In genomic region chr2:218781691-218782528, GRCh38 we compare ENCODE assay signal across 8 cellular contexts. TPM values are rescaled to one million over a fixed set of nuclear protein-coding genes. Genes with fewer than 3 reads are reported as not detected.
DNase-seq lines count a peak whose midpoint lies in the region; ATAC-seq and TF ChIP-seq lines count a peak whose summit lies in the region.

CYP27A1 (plus strand) TSS chr2:218782147; CDS start chr2:218782183, 36 bp downstream.

- H3K27ac ChIP-seq in ectodermal cell (ENCODE audit: insufficient read depth, low read depth, low read length, poor library complexity, severe bottlenecking) (no peak within 1 kb of the TSS), stomach smooth muscle (ENCODE audit: low read length) (peak within 1 kb of the TSS; percentile 41)

- H3K4me3 ChIP-seq in MG63 (peak within 1 kb of the TSS; percentile 53), ectodermal cell (ENCODE audit: insufficient read depth, low read depth, low read length) (peak within 1 kb of the TSS; percentile 37), lower leg skin (ENCODE audit: low read depth, poor library complexity, severe bottlenecking) (peak within 1 kb of the TSS; percentile 70), stomach smooth muscle (ENCODE audit: low read length in 2 of 2) (peak within 1 kb of the TSS; percentile 64 to 77)

- ATAC-seq in GM18498 (IDR thresholded peaks at IDR 0.05; ENCODE audit: unreplicated experiment): no peak

- no peaks in the 10 kb centered on the region for H3K27me3 ChIP-seq in MG63
- peaks cover 43% of the 10 kb centered on the region for H3K27me3 ChIP-seq in ectodermal cell (ENCODE audit: control insufficient read depth, insufficient read depth, low read length, poor library complexity, severe bottlenecking)
- peaks cover 8 to 9% of the 10 kb centered on the region in 2 donors for H3K27me3 ChIP-seq in stomach smooth muscle (ENCODE audit: control insufficient read depth in 1 of 2, insufficient read depth in 2 of 2, low read length in 2 of 2)

- H3K4me1 ChIP-seq in ectodermal cell (ENCODE audit: control insufficient read depth, insufficient read depth, low read length) (no peaks in the 10 kb centered on the region), stomach smooth muscle (ENCODE audit: control insufficient read depth, insufficient read depth, low read length) (no peaks in the 10 kb centered on the region)

- no peak for TF ChIP-seq CTCF in lower leg skin (IDR thresholded peaks at IDR 0.05)

- DNase-seq in AG20443 (ENCODE audit: low spot score) (peak; percentile 83), MG63 (peak; percentile 53), lower leg skin (ENCODE audit: low spot score in 2 of 2) (peak in 1 of 2 donors; percentile 88), middle frontal gyrus (ENCODE audit: extremely low spot score, low spot score) (no peak), NCI-H1694 treated with DMSO at 0.1 percent for 48 hours (lab: John Stamatoyannopoulos, UW) (no peak)

- H3K36me3 ChIP-seq in MG63: no peaks in the 10 kb centered on the region
- H3K36me3 ChIP-seq in ectodermal cell (ENCODE audit: control insufficient read depth, insufficient read depth, low read length): no peaks in the 10 kb centered on the region
- H3K36me3 ChIP-seq in stomach smooth muscle (ENCODE audit: control insufficient read depth in 2 of 2, insufficient read depth in 2 of 2, low read length in 2 of 2): no peaks in the 10 kb centered on the region

- no peak for TF ChIP-seq POLR2A in lower leg skin (IDR thresholded peaks at IDR 0.05)

- H3K9me3 ChIP-seq in MG63 (no peaks in the 10 kb centered on the region), ectodermal cell (ENCODE audit: control insufficient read depth, low read length) (peaks cover 2% of the 10 kb centered on the region), stomach smooth muscle (ENCODE audit: control insufficient read depth in 2 of 2, low read length in 2 of 2) (no peaks in the 10 kb centered on the region)

- WGBS in ectodermal cell, 2 experiments: 1% methylated on average over 76 of the region's 76 CpGs
- WGBS in lower leg skin, 2 donors: 22 to 34% methylated on average over 47 to 68 of the region's 76 CpGs

- peak within 1 kb of the TSS; percentile 58 to 60 for H3K9ac ChIP-seq in stomach smooth muscle (ENCODE audit: low read length in 2 of 2)

- intact Hi-C loops in lower leg skin (cut with DNase I; ENCODE audit: low total_unique reads): no loop called here

RNA-seq across cellular contexts. Expression of gene CYP27A1, which starts in this region (rescaled TPM):
- total RNA-seq in MG63 (2014; rRNA removed; shearing (Covaris generic); ENCODE audit: low replicate concordance): 7.7 and 8.9 TPM in 2 replicates
- polyA plus RNA-seq in ectodermal cell (2013, experiment 1 of 4): 3.6 TPM
- polyA plus RNA-seq in ectodermal cell (2013, experiment 2 of 4): 2.0 TPM
- 2.1 TPM for polyA plus RNA-seq in ectodermal cell (2013, experiment 3 of 4)
- polyA plus RNA-seq in ectodermal cell (2013, experiment 4 of 4): 2.3 TPM
- 10 to 100 TPM; 12.9 to 35.2 (median 21.8) TPM for total RNA-seq in lower leg skin

Comparison
In these comparisons a context has a peak if more than half of its experiments do, and no peak if none do; other contexts are left out.
1. DNase-seq: peak in AG20443 (single experiment) and MG63 (single experiment); none in middle frontal gyrus (single experiment) and NCI-H1694 treated with DMSO at 0.1 percent for 48 hours (single experiment).
2. Peak in every context shown above with its lines, with median percentiles within 50 percentile points of each other: H3K4me3 ChIP-seq.